8 cellular contexts compared by ENCODE assay signal in the genomic region with DNA sequence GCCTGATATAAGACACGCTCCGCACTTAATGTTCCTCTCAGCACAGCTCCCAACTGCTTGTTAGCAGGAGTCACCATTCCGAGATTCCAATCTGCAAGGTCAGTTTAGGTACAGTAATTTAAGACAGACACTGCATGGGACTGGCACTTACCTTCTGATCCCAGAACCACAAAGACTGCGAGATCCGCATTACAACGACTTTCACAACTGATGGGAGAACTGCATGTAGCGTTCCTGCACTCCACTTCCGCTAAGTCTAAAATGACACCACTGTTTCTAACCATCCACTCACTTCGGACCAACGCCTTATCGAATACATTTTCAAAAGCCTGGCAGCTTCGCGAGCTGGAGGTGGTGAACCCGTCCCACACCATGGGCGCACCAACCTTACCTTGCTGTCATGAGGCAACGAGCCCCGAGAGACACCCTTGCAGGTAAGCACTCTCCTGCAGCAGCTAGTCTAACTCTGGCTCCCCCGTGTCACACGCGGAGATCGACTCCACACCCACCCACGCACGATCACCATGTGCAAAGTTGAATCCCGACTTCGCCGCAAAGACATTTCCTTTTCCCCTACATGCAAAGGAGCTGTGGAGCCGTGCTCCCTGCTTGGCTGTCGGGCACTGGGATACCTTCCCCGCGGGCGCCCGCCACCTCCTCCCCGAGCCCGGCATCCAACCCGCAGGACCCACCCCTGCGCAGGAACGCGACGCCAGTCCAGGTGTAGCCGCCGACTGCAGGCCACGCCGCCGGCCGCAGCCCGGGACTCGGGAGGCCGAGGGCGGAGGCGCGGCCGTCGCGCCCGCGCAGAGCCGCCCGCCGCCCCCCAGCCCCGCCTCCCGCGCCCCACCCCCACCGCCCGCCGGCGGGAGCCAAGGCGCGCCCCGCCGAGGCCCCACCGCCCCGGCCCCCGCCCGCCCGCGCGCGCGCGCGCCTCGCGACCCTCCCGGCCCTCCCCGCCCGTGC. TPM values are rescaled to one million over a fixed set of nuclear protein-coding genes. Genes with fewer than 3 reads are reported as not detected.
DNase-seq lines count a peak whose midpoint lies in the region; ATAC-seq lines count a peak whose summit lies in the region.

No MANE protein-coding gene starts in this region.

- POLR2A ChIA-PET in T-cell (lab: Charles Lee): no interaction called here

- H3K4me1 ChIP-seq in ES-I3 (ENCODE audit: insufficient read depth, low read length) (peaks cover 13% of the 10 kb centered on the region; the same call in 1 of the 2 replicates), GM23248 (ENCODE audit: insufficient read depth) (peaks cover 31% of the 10 kb centered on the region)

- H3K79me2 ChIP-seq in GM23248 (ENCODE audit: insufficient read depth): peaks cover 93% of the 10 kb centered on the region

- H2AFZ ChIP-seq in GM23248: peak overlapping the region; percentile 62

- H3K36me3 ChIP-seq in ES-I3 (ENCODE audit: insufficient read depth, low read length) (0 out of 2 replicates have a peak, but pooled peaks cover 6% of the 10 kb centered on the region), GM23248 (ENCODE audit: low read depth) (no peaks in the 10 kb centered on the region)

- no peaks in the 10 kb centered on the region for H3K27me3 Mint-ChIP-seq in T-cell

- peaks cover 62 to 68% (median 68%) of the 10 kb centered on the region in 3 donors for H3K4me1 Mint-ChIP-seq in T-cell

- peak overlapping the region; percentile 81 to 88 for H3K27ac Mint-ChIP-seq in T-cell

- ATAC-seq in T-cell (replicated peaks in 1 of 4): peak; percentile 29 to 46 (median 44)
- no peak for ATAC-seq in HG03378 (IDR thresholded peaks at IDR 0.05; ENCODE audit: unreplicated experiment)

- H3F3A ChIP-seq in GM23248 (ENCODE audit: insufficient read depth): peaks cover 22% of the 10 kb centered on the region

- H3K36me3 Mint-ChIP-seq in T-cell: peaks cover 7% of the 10 kb centered on the region

- H3K27ac ChIP-seq in GM23248: peak overlapping the region; percentile 57
- peak overlapping the region; percentile 47 for H3K27ac ChIP-seq in angular gyrus (ENCODE audit: low read depth, low read length)

- peak overlapping the region; percentile 94 for H3K4me2 ChIP-seq in GM23248 (ENCODE audit: unreplicated experiment)

- in situ Hi-C loops in GM23248 (cut with MboI): no loop called here

- H4K20me1 ChIP-seq in GM23248 (ENCODE audit: insufficient read depth): peaks cover 7% of the 10 kb centered on the region; the same call in 1 of the 2 replicates

- no peaks in the 10 kb centered on the region for H3K9me3 Mint-ChIP-seq in T-cell

- H3K27me3 ChIP-seq in GM23248 (replicated peaks; ENCODE audit: insufficient read depth): no peaks in the 10 kb centered on the region

- CTCF ChIA-PET in T-cell (lab: Charles Lee): interaction anchor here in 1 of 2 donors (0.8 to 1.1 kb wide), 2 partner anchors 67 to 1018 kb away, joined by 3 read pairs; partner anchors contain the start of gene ABCB10

- peak overlapping the region; percentile 98 for H3K4me3 ChIP-seq in GM23248

- H3K9me3 ChIP-seq in ES-I3 (ENCODE audit: control insufficient read depth, insufficient read depth, low read length) (no peaks in the 10 kb centered on the region), GM23248 (ENCODE audit: low read depth) (no peaks in the 10 kb centered on the region)

- peak overlapping the region; percentile 78 for H3K9ac ChIP-seq in ES-I3 (ENCODE audit: low read depth, low read length)
- peak overlapping the region; percentile 79 for H3K9ac ChIP-seq in GM23248

- peak; percentile 73 for DNase-seq in GM23248
- DNase-seq in LHCN-M2 (ENCODE audit: low read depth): peak; percentile 26
- DNase-seq in T-cell: peak in 28 of 34 experiments; percentile 5 to 44 (median 22)
- peak; percentile 65 for DNase-seq in hepatic stellate cell (ENCODE audit: low spot score)
- peak; percentile 76 for DNase-seq in retina

- H3K4me3 Mint-ChIP-seq in T-cell: peak overlapping the region; percentile 86 to 98 (median 89)

- WGBS in GM23248 (ENCODE audit: low coverage in 1 of 2, low lambda C conversion rate in 2 of 2, missing lambda C conversion rate in 2 of 2), 2 experiments: 2% methylated on average over 42 to 50 of the region's 86 CpGs

- H3K9me2 ChIP-seq in GM23248 (ENCODE audit: insufficient read depth): no peaks in the 10 kb centered on the region

RNA-seq across cellular contexts. Expression of gene TAF5L, which starts 0.7 kb away (rescaled TPM):
- 13.2 and 24.2 TPM in 2 replicates for total RNA-seq in GM23248 (2014; rRNA removed; shearing (Covaris generic))
- polyA plus RNA-seq in GM23248 (2016; fragmentation: Nextera tagmentation; extraction: Ambion mirVana): 2.6 and 3.0 TPM in 2 replicates
- 15.0 and 18.6 TPM in 2 replicates for total RNA-seq in LHCN-M2 (2014; rRNA removed)
- 9.5 TPM for polyA plus RNA-seq in LHCN-M2 (2012)
- total RNA-seq in T-cell: 10 to 100 TPM; 18.8 to 28.9 (median 21.9) TPM

RNA-seq across cellular contexts. Expression of gene URB2, which starts 0.9 kb away (rescaled TPM):
- total RNA-seq in GM23248 (2014; rRNA removed; shearing (Covaris generic)): 6.3 and 7.6 TPM in 2 replicates
- 3.3 and 3.5 TPM in 2 replicates for polyA plus RNA-seq in GM23248 (2016; fragmentation: Nextera tagmentation; extraction: Ambion mirVana)
- 14.1 and 17.2 TPM in 2 replicates for total RNA-seq in LHCN-M2 (2014; rRNA removed)
- polyA plus RNA-seq in LHCN-M2 (2012): 4.2 TPM
- 10 to 100 TPM in 3 of 5 donors, 1 to 10 TPM in 2; 8.5 to 13.7 (median 12.7) TPM for total RNA-seq in T-cell

Comparison
In these comparisons a context has a peak if more than half of its experiments do, and no peak if none do; other contexts are left out.
1. DNase-seq: peak in every context shown above with its lines; median percentile 76 in retina; 73 in GM23248; 65 in hepatic stellate cell; 26 in LHCN-M2; 22 in T-cell.